16 cellular contexts compared by ENCODE assay signal in the genomic region with DNA sequence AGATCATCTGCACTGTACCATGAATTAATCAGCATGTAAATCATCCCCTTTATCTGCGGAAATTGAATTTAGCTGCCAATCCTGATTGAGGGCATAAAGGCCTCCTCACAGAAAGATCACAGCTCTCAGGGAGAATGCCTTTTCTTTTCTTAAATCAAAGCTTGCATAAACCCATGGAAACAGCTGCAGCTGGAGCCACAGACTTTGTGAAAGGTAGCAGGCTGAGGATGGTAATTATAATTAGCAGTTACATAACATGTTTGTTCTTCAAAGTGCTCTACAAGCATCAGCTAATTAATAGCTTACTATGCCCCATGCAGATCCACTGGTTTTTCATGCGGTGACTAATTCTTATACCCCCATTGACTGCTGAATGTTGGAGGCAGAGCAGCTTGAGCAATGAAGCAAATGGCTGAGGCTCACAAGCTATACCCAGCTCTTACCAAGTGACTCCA. TPM values are rescaled to one million over a fixed set of nuclear protein-coding genes. Genes with fewer than 3 reads are reported as not detected.
DNase-seq lines count a peak whose midpoint lies in the region; ATAC-seq, FAIRE-seq and TF ChIP-seq lines count a peak whose summit lies in the region.
"Had no signal": no experiment of that assay in that cellular context is flagged by ENCODE, and none has a peak within 500 bp of the region (broad histone marks: within the 10 kb centered on the region; RNA-seq: fewer than 3 reads in every experiment).

No MANE protein-coding gene starts in this region.

- no peak for FAIRE-seq in A549 (lab: Jason Lieb, UNC)
- FAIRE-seq: GM12892 had no signal

- TF ChIP-seq EP300 in A549 (IDR thresholded peaks at IDR 0.05): no peak
- TF ChIP-seq EP300 in suprapubic skin (IDR thresholded peaks at IDR 0.05): no peak

- H3K36me3 ChIP-seq in left lung: peaks cover 0 to 54% of the 10 kb centered on the region in 2 donors
- H3K36me3 ChIP-seq in suprapubic skin: peaks cover 3% of the 10 kb centered on the region
- H3K36me3 ChIP-seq: ovary, vagina had no signal

- no peak; a peak in 1 of 6 replicates for ATAC-seq in A549
- ATAC-seq in left lung: peak; percentile 29
- ATAC-seq in GM18517 (IDR thresholded peaks at IDR 0.05; ENCODE audit: unreplicated experiment): no peak
- ATAC-seq: activated T-cell treated with anti-CD3 and anti-CD28 coated beads, Interleukin-2, amount 50 U/mL, for 72 hours had no signal

- H3K9me3 ChIP-seq in A549 (no peaks in the 10 kb centered on the region), left lung (no peaks in the 10 kb centered on the region), suprapubic skin (no peaks in the 10 kb centered on the region)
- H3K9me3 ChIP-seq: ovary, vagina had no signal

- H3K4me1 ChIP-seq in A549 (peaks cover 72% of the 10 kb centered on the region), left lung (peaks cover 0 to 6% of the 10 kb centered on the region in 2 donors), suprapubic skin (peaks cover 3% of the 10 kb centered on the region)
- H3K4me1 ChIP-seq: vagina had no signal

- 85% methylated on average over 2 of the region's 2 CpGs for WGBS in A549 (ENCODE audit: missing lambda C conversion rate)
- WGBS in suprapubic skin: 50% methylated on average over 2 of the region's 2 CpGs
- 48 to 61% methylated on average over 2 of the region's 2 CpGs for WGBS in lower leg skin, 2 donors

- POLR2A ChIA-PET in A549 (lab: Yijun Ruan, JAX) (interaction anchor here (1.4 to 3.7 kb wide), 4 partner anchors 26 to 259 kb away, joined by 6 to 22 read pairs (median 8); a partner anchor contains a TSS), GM10248 (lab: Yijun Ruan, JAX) (no interaction called here)

- no peak for TF ChIP-seq RAD21 in A549 (conservative IDR thresholded peaks at IDR 0.05 in 1 of 2, IDR thresholded peaks at IDR 0.05 in 1 of 2)

- H3K4me2 ChIP-seq in A549: peak overlapping the region; percentile 80

- no peak for TF ChIP-seq CTCF in A549 (IDR thresholded peaks at IDR 0.05)
- no peak for TF ChIP-seq CTCF in left lung (IDR thresholded peaks at IDR 0.05)
- no peak for TF ChIP-seq CTCF in suprapubic skin (IDR thresholded peaks at IDR 0.05)
- TF ChIP-seq CTCF in lower leg skin (IDR thresholded peaks at IDR 0.05): no peak
- TF ChIP-seq CTCF in GM10248 (IDR thresholded peaks at IDR 0.05; ENCODE audit: control extremely low read depth, extremely low read depth, low read depth, missing control alignments): no peak

- H3K27ac ChIP-seq in A549 (peak overlapping the region; percentile 94 to 95), left lung (no peak overlapping the region), suprapubic skin (no peak overlapping the region)
- H3K27ac ChIP-seq: ovary, vagina had no signal

- no peak overlapping the region for H3K4me3 ChIP-seq in A549
- no peak overlapping the region for H3K4me3 ChIP-seq in left lung
- no peak overlapping the region for H3K4me3 ChIP-seq in suprapubic skin
- no peak overlapping the region for H3K4me3 ChIP-seq in lower leg skin (ENCODE audit: low read depth, poor library complexity, severe bottlenecking)
- H3K4me3 ChIP-seq: ovary, vagina had no signal

- DNase-seq in A549 (ENCODE audit: low read depth in 1 of 2, low spot score in 1 of 2): no peak
- peak in 2 of 3 experiments; percentile 84 to 98 for DNase-seq in NCI-H1417 (lab: John Stamatoyannopoulos, UW)
- peak; percentile 38 for DNase-seq in amniotic epithelial cell (ENCODE audit: low read depth)
- DNase-seq in left lung: no peak
- DNase-seq in suprapubic skin (ENCODE audit: low spot score in 2 of 2): no peak
- DNase-seq in lower leg skin (ENCODE audit: low spot score in 2 of 2): no peak
- DNase-seq in GM10248 (ENCODE audit: extremely low spot score): no peak
- DNase-seq: activated CD4-positive, CD25-positive, alpha-beta regulatory T cell treated with anti-CD3 and anti-CD28 coated beads, Interleukin-2, amount 50 U/mL, for 72 hours; activated T-cell treated with anti-CD3 and anti-CD28 coated beads, Interleukin-2, amount 50 U/mL, for 72 hours; aorta; DND-41; GOT3; ovary had no signal

- CTCF ChIA-PET in A549 (lab: Yijun Ruan, JAX) (interaction anchor here (0.8 to 2.4 kb wide), 11 partner anchors 10 to 241 kb away, joined by 3 to 20 read pairs (median 4); no protein-coding TSS in a partner anchor), GM10248 (lab: Yijun Ruan, JAX) (interaction anchor here (0.8 to 3.8 kb wide), 7 partner anchors 9 to 242 kb away, joined by 3 to 27 read pairs (median 4); no protein-coding TSS in a partner anchor)

- TF ChIP-seq POLR2A in A549 (IDR thresholded peaks at IDR 0.05; ENCODE audit: low read length) (no peak), suprapubic skin (IDR thresholded peaks at IDR 0.05) (no peak), lower leg skin (IDR thresholded peaks at IDR 0.05) (no peak)

- intact Hi-C loops in left lung (cut with DNase I) (no loop called here), lower leg skin (cut with DNase I; ENCODE audit: low total_unique reads) (no loop called here)

- H3K27me3 ChIP-seq in left lung (no peaks in the 10 kb centered on the region), suprapubic skin (no peaks in the 10 kb centered on the region)
- H3K27me3 ChIP-seq: ovary, vagina had no signal

TF ChIP-seq in A549, 52 proteins besides CTCF, POLR2A, EP300 and RAD21:
- TF ChIP-seq, protein P1, sequence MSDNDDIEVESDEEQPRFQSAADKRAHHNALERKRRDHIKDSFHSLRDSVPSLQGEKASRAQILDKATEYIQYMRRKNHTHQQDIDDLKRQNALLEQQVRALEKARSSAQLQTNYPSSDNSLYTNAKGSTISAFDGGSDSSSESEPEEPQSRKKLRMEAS (IDR thresholded peaks at IDR 0.05): no peak
- TF ChIP-seq, protein P2, sequence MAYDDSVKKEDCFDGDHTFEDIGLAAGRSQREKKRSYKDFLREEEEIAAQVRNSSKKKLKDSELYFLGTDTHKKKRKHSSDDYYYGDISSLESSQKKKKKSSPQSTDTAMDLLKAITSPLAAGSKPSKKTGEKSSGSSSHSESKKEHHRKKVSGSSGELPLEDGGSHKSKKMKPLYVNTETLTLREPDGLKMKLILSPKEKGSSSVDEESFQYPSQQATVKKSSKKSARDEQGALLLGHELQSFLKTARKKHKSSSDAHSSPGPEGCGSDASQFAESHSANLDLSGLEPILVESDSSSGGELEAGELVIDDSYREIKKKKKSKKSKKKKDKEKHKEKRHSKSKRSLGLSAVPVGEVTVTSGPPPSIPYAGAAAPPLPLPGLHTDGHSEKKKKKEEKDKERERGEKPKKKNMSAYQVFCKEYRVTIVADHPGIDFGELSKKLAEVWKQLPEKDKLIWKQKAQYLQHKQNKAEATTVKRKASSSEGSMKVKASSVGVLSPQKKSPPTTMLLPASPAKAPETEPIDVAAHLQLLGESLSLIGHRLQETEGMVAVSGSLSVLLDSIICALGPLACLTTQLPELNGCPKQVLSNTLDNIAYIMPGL (CRISPR knock-in tag; IDR thresholded peaks at IDR 0.05; ENCODE audit: borderline replicate concordance): no peak
- TF ChIP-seq FOSB (CRISPR knock-in tag; IDR thresholded peaks at IDR 0.05): no peak
- TF ChIP-seq CEBPB (IDR thresholded peaks at IDR 0.05): 0 out of 4 replicates have a peak, but pooled peaks of 1 of the 2 experiments have one; percentile 20
- TF ChIP-seq TP53 (CRISPR knock-in tag; IDR thresholded peaks at IDR 0.05): no peak
- TF ChIP-seq CBX8 (IDR thresholded peaks at IDR 0.05): no peak

RNA-seq across cellular contexts. Expression of a gene that starts 54.6 kb away (rescaled TPM):
- polyA plus RNA-seq in A549 (2011; rRNA removed) (18.6 and 21.7 TPM in 2 replicates), A549 (2017; fragmentation: RNase III; extraction: RNeasy Plus Mini Kit Qiagen cat#74134 plus additional on column Dnase treatment) (14.1 to 17.9 TPM (median 15.7 TPM) in 3 replicates)
- 6.3 and 7.3 TPM in 2 replicates for polyA plus RNA-seq in A549 (2012; cell fraction: cytosol; rRNA removed)
- polyA plus RNA-seq in A549 (2012; cell fraction: nucleus; rRNA removed): 8.6 and 12.3 TPM in 2 replicates
- polyA minus RNA-seq in A549 (2011; rRNA and poly(A)+ RNA removed): 22.4 and 24.8 TPM in 2 replicates
- total RNA-seq in left lung (10 to 100 TPM; 31.3 to 32.9 TPM), suprapubic skin (1 to 10 TPM; 1.6 to 8.2 (median 4.4) TPM), lower leg skin (1 to 10 TPM; 2.6 to 6.2 (median 3.4) TPM)

Comparison
In these comparisons a context has a peak if more than half of its experiments do, and no peak if none do; other contexts are left out.
1. DNase-seq: peak in NCI-H1417 (2 of 3) and amniotic epithelial cell (single experiment); none in A549 (0 of 2), left lung (0 of 2), suprapubic skin (0 of 2), lower leg skin (0 of 2) and GM10248 (single experiment).
2. H3K27ac ChIP-seq: peak in A549 (2 of 2); none in left lung (0 of 2) and suprapubic skin (single experiment).